In the genomic region with DNA sequence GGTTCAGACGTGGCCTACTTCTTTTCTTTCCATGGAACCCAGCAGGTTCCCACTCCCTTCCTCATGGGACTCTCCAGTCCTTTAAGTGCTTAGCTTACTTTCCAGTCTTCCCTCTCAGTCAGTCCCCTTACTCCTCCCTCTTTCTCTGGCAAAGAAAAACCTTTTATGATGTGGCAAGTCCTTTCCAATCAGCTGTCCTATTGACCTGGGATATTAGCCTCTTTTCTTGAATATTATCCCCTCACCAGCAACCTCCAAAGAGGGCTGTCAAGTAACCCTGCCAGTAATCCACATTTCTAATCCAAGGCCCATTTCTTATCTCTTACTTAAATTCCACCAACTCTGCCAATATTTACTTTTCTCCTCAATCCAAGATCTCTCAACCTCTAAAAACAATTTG, we compare ENCODE assay signal across 17 cellular contexts. TPM values are rescaled to one million over a fixed set of nuclear protein-coding genes. Genes with fewer than 3 reads are reported as not detected.
DNase-seq lines count a peak whose midpoint lies in the region; ATAC-seq and TF ChIP-seq lines count a peak whose summit lies in the region.
"Had no signal": no experiment of that assay in that cellular context is flagged by ENCODE, and none has a peak within 500 bp of the region (broad histone marks: within the 10 kb centered on the region; RNA-seq: fewer than 3 reads in every experiment).

No MANE protein-coding gene starts in this region.

- TF ChIP-seq CTCF in heart right ventricle (IDR thresholded peaks at IDR 0.05): no peak
- TF ChIP-seq CTCF in choroid plexus epithelial cell (conservative IDR thresholded peaks at IDR 0.05; ENCODE audit: low read depth, low read length): no peak
- no peak for TF ChIP-seq CTCF in lower lobe of right lung (IDR thresholded peaks at IDR 0.05)
- no peak for TF ChIP-seq CTCF in upper lobe of left lung (IDR thresholded peaks at IDR 0.05)

- peaks cover 32% of the 10 kb centered on the region for H3K4me1 Mint-ChIP-seq in stimulated activated effector memory CD8-positive, alpha-beta T cell treated with anti-CD3 and anti-CD28 coated beads, Interleukin-12 subunit alpha, Interleukin-12 subunit beta, amount 100 ng/mL, for 72 hours

- ATAC-seq in right cardiac atrium (peak; percentile 15 to 44), heart right ventricle (no peak), lower lobe of right lung (peak in 1 of 2 donors; percentile 11), upper lobe of left lung (ENCODE audit: low FRiP score in 2 of 2) (peak in 1 of 2 donors; percentile 14), GM19023 (IDR thresholded peaks at IDR 0.05; ENCODE audit: unreplicated experiment) (no peak)
- no peak for ATAC-seq in stimulated activated effector memory CD8-positive, alpha-beta T cell treated with anti-CD3 and anti-CD28 coated beads, Interleukin-12 subunit alpha, Interleukin-12 subunit beta, amount 100 ng/mL, for 72 hours

- no peak for TF ChIP-seq EP300 in upper lobe of left lung (IDR thresholded peaks at IDR 0.05)

- H3K9me3 ChIP-seq in right cardiac atrium (ENCODE audit: control insufficient read depth, low read length) (no peaks in the 10 kb centered on the region), heart right ventricle (no peaks in the 10 kb centered on the region), lower lobe of right lung (no peaks in the 10 kb centered on the region), upper lobe of left lung (no peaks in the 10 kb centered on the region)
- H3K9me3 ChIP-seq: SJSA1 had no signal

- H3K4me3 ChIP-seq in right cardiac atrium (ENCODE audit: low read length): no peak overlapping the region
- H3K4me3 ChIP-seq in heart right ventricle: no peak overlapping the region
- no peak overlapping the region for H3K4me3 ChIP-seq in choroid plexus epithelial cell (ENCODE audit: low read depth, low read length)
- no peak overlapping the region for H3K4me3 ChIP-seq in lower lobe of right lung
- no peak overlapping the region for H3K4me3 ChIP-seq in upper lobe of left lung
- H3K4me3 ChIP-seq: SJSA1 had no signal

- H3K9me3 Mint-ChIP-seq in stimulated activated effector memory CD8-positive, alpha-beta T cell treated with anti-CD3 and anti-CD28 coated beads, Interleukin-12 subunit alpha, Interleukin-12 subunit beta, amount 100 ng/mL, for 72 hours: no peaks in the 10 kb centered on the region
- H3K9me3 Mint-ChIP-seq: CD4-positive, alpha-beta memory T cell had no signal

- TF ChIP-seq POLR2A in upper lobe of left lung (IDR thresholded peaks at IDR 0.05): no peak

- H3K4me1 ChIP-seq in right cardiac atrium (ENCODE audit: control insufficient read depth, insufficient read depth, low read length): peaks cover 17% of the 10 kb centered on the region
- H3K4me1 ChIP-seq in heart right ventricle: peaks cover 0 to 51% (median 10%) of the 10 kb centered on the region in 9 donors
- peaks cover 53% of the 10 kb centered on the region for H3K4me1 ChIP-seq in lower lobe of right lung
- H3K4me1 ChIP-seq in upper lobe of left lung: peaks cover 28 to 54% (median 45%) of the 10 kb centered on the region in 4 donors
- H3K4me1 ChIP-seq: SJSA1 had no signal

- H3K36me3 ChIP-seq in heart right ventricle (peaks cover 0 to 5% (median 0%) of the 10 kb centered on the region in 9 donors), lower lobe of right lung (no peaks in the 10 kb centered on the region), upper lobe of left lung (no peaks in the 10 kb centered on the region)
- H3K36me3 ChIP-seq: SJSA1 had no signal

- H3K27me3 ChIP-seq in right cardiac atrium (ENCODE audit: control insufficient read depth, insufficient read depth) (no peaks in the 10 kb centered on the region), heart right ventricle (no peaks in the 10 kb centered on the region), lower lobe of right lung (ENCODE audit: low read depth) (no peaks in the 10 kb centered on the region), upper lobe of left lung (no peaks in the 10 kb centered on the region)
- H3K27me3 ChIP-seq: SJSA1 had no signal

- WGBS in right cardiac atrium: 37% methylated on average over 1 of the region's 1 CpG
- WGBS in heart right ventricle, 2 donors: 57 to 58% methylated on average over 1 of the region's 1 CpG
- 59 to 71% methylated on average over 1 of the region's 1 CpG for WGBS in upper lobe of left lung, 2 donors

- H3K36me3 Mint-ChIP-seq in stimulated activated effector memory CD8-positive, alpha-beta T cell treated with anti-CD3 and anti-CD28 coated beads, Interleukin-12 subunit alpha, Interleukin-12 subunit beta, amount 100 ng/mL, for 72 hours: peaks cover 12% of the 10 kb centered on the region

- H3K27ac Mint-ChIP-seq in stimulated activated effector memory CD8-positive, alpha-beta T cell treated with anti-CD3 and anti-CD28 coated beads, Interleukin-12 subunit alpha, Interleukin-12 subunit beta, amount 100 ng/mL, for 72 hours: no peak overlapping the region
- H3K27ac Mint-ChIP-seq: B cell had no signal

- H3K27ac ChIP-seq in right cardiac atrium (ENCODE audit: low read length) (no peak overlapping the region), heart right ventricle (no peak overlapping the region), lower lobe of right lung (peak overlapping the region; percentile 12), upper lobe of left lung (peak overlapping the region in 3 of 4 donors; percentile 62 to 68 (median 62))
- H3K27ac ChIP-seq: SJSA1 had no signal

- no peak overlapping the region for H3K4me3 Mint-ChIP-seq in stimulated activated effector memory CD8-positive, alpha-beta T cell treated with anti-CD3 and anti-CD28 coated beads, Interleukin-12 subunit alpha, Interleukin-12 subunit beta, amount 100 ng/mL, for 72 hours
- H3K4me3 Mint-ChIP-seq: B cell; CD4-positive, alpha-beta memory T cell had no signal

- no peak for DNase-seq in right cardiac atrium
- DNase-seq in heart right ventricle: no peak
- DNase-seq in choroid plexus epithelial cell (ENCODE audit: low read depth): peak; percentile 7
- DNase-seq in lower lobe of right lung: no peak
- no peak for DNase-seq in upper lobe of left lung
- DNase-seq in stimulated activated effector memory CD8-positive, alpha-beta T cell treated with anti-CD3 and anti-CD28 coated beads, Interleukin-12 subunit alpha, Interleukin-12 subunit beta, amount 100 ng/mL, for 72 hours (ENCODE audit: low spot score in 2 of 2): no peak
- DNase-seq in GM19238 (ENCODE audit: insufficient read length, low spot score): no peak
- DNase-seq: ACHN; CD4-positive, alpha-beta memory T cell; DMS 273 treated with DMSO at 0.1 percent for 48 hours; MM.1S; NCI-H1105; NCI-H187 treated with DMSO at 0.1 percent for 48 hours; RPMI8226 had no signal

- intact Hi-C loops in right cardiac atrium (cut with DNase I) (no loop called here), heart right ventricle (cut with DNase I) (no loop called here), lower lobe of right lung (cut with DNase I) (no loop called here)

RNA-seq across cellular contexts. Expression of a gene that starts 33.4 kb away (rescaled TPM):
- total RNA-seq in right cardiac atrium: 1 to 10 TPM; 5.4 to 9.4 (median 9.2) TPM
- polyA plus RNA-seq in right cardiac atrium: 5.6 TPM
- 10 to 100 TPM in 1 of 10 donors, 1 to 10 TPM in 9; 4.7 to 12.0 (median 7.1) TPM for total RNA-seq in heart right ventricle
- polyA plus RNA-seq in heart right ventricle: 1 to 10 TPM; 3.8 to 9.6 TPM
- 13.0 TPM for total RNA-seq in lower lobe of right lung
- 10 to 100 TPM in 5 of 6 donors, 1 to 10 TPM in 1; 7.9 to 26.2 (median 14.3) TPM for total RNA-seq in upper lobe of left lung

RNA-seq across cellular contexts. Expression of a gene that starts 42.6 kb away (rescaled TPM):
- total RNA-seq in right cardiac atrium (under 1 TPM; 0.56 to 0.95 (median 0.57) TPM), heart right ventricle (1 to 10 TPM in 2 of 10 donors, under 1 TPM in 8; 0.30 to 2.1 (median 0.47) TPM), lower lobe of right lung (3.4 TPM), upper lobe of left lung (1 to 10 TPM in 4 of 6 donors, under 1 TPM in 2; 0.33 to 6.3 (median 2.6) TPM)
- polyA plus RNA-seq in right cardiac atrium (0.59 TPM), heart right ventricle (1 to 10 TPM in 1 of 2 donors, under 1 TPM in 1; 0.28 to 1.8 TPM)
- total RNA-seq: SJSA1 had no signal
- polyA plus RNA-seq: CD4-positive, alpha-beta memory T cell had no signal

RNA-seq across cellular contexts. Expression of a gene that starts 49.5 kb away (rescaled TPM):
- total RNA-seq in right cardiac atrium: 10 to 100 TPM; 40.0 to 53.1 (median 48.5) TPM
- polyA plus RNA-seq in right cardiac atrium: 41.8 TPM
- total RNA-seq in heart right ventricle: 10 to 100 TPM; 52.5 to 80.6 (median 63.6) TPM
- polyA plus RNA-seq in heart right ventricle: 10 to 100 TPM; 35.5 to 84.7 TPM
- total RNA-seq in lower lobe of right lung: 67.7 TPM
- 10 to 100 TPM; 42.7 to 86.8 (median 49.4) TPM for total RNA-seq in upper lobe of left lung

RNA-seq across cellular contexts. Expression of a gene that starts 50.8 kb away (rescaled TPM):
- total RNA-seq in right cardiac atrium: 10 to 100 TPM; 35.2 to 47.3 (median 40.2) TPM
- polyA plus RNA-seq in right cardiac atrium: 22.0 TPM
- total RNA-seq in heart right ventricle: 10 to 100 TPM; 24.1 to 47.3 (median 30.6) TPM
- 10 to 100 TPM; 11.3 to 39.0 TPM for polyA plus RNA-seq in heart right ventricle
- 82.3 TPM for total RNA-seq in lower lobe of right lung
- 100 to 1,000 TPM in 1 of 6 donors, 10 to 100 TPM in 5; 46.1 to 100 (median 60.5) TPM for total RNA-seq in upper lobe of left lung

Comparison
In these comparisons a context has a peak if more than half of its experiments do, and no peak if none do; other contexts are left out.
1. ATAC-seq: peak in right cardiac atrium (2 of 2); none in heart right ventricle (0 of 8), stimulated activated effector memory CD8-positive, alpha-beta T cell treated with anti-CD3 and anti-CD28 coated beads, Interleukin-12 subunit alpha, Interleukin-12 subunit beta, amount 100 ng/mL, for 72 hours (single experiment) and GM19023 (single experiment).
2. H3K27ac ChIP-seq: peak in lower lobe of right lung (single experiment) and upper lobe of left lung (3 of 4); none in right cardiac atrium (single experiment) and heart right ventricle (0 of 10).